In the genomic region with DNA sequence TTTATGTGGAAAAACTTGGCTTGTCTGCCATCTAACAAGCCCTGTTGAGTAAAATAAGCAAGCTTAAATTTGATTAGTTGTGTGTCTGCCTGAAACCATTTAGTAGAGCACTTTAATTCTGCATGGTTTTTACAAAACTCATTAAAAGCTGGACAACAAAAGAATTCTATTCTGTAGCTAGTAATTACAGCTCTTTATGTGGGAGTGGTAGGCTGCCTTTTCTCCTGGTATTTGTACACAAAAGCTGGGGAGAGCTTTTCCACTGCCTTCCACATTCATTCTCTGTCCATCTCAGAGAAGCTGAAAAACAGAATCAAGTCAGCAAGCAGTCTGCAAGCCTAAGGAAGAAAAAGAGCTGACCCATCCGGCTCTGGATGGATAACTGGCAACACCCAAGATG, we compare ENCODE assay signal across 1 cellular context.
TF ChIP-seq lines count a peak whose summit lies in the region.

No MANE protein-coding gene starts in this region.

TF ChIP-seq in K562, 482 proteins besides CTCF, POLR2A, EP300 and RAD21 (continued from another document):
- no peak for TF ChIP-seq TFE3 (CRISPR knock-in tag; IDR thresholded peaks at IDR 0.05)
- no peak for TF ChIP-seq ZKSCAN8 (CRISPR knock-in tag; IDR thresholded peaks at IDR 0.05)
- TF ChIP-seq, protein P1, sequence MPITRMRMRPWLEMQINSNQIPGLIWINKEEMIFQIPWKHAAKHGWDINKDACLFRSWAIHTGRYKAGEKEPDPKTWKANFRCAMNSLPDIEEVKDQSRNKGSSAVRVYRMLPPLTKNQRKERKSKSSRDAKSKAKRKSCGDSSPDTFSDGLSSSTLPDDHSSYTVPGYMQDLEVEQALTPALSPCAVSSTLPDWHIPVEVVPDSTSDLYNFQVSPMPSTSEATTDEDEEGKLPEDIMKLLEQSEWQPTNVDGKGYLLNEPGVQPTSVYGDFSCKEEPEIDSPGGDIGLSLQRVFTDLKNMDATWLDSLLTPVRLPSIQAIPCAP (CRISPR knock-in tag; IDR thresholded peaks at IDR 0.05; ENCODE audit: borderline replicate concordance) = no peak
- no peak for TF ChIP-seq ZNF384 (IDR thresholded peaks at IDR 0.05; ENCODE audit: low read depth, low read length)
- TF ChIP-seq, protein P2, sequence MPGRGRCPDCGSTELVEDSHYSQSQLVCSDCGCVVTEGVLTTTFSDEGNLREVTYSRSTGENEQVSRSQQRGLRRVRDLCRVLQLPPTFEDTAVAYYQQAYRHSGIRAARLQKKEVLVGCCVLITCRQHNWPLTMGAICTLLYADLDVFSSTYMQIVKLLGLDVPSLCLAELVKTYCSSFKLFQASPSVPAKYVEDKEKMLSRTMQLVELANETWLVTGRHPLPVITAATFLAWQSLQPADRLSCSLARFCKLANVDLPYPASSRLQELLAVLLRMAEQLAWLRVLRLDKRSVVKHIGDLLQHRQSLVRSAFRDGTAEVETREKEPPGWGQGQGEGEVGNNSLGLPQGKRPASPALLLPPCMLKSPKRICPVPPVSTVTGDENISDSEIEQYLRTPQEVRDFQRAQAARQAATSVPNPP (IDR thresholded peaks at IDR 0.05; ENCODE audit: borderline replicate concordance, insufficient read depth, insufficient read length) = no peak
- TF ChIP-seq FOXM1 (IDR thresholded peaks at IDR 0.05; ENCODE audit: low read depth) = no peak
- TF ChIP-seq FOXM1 (CRISPR knock-in tag; IDR thresholded peaks at IDR 0.05; ENCODE audit: low read depth) = no peak
- TF ChIP-seq NR3C1 (CRISPR knock-in tag; IDR thresholded peaks at IDR 0.05) = no peak
- TF ChIP-seq HEY1 (CRISPR knock-in tag; IDR thresholded peaks at IDR 0.05; ENCODE audit: borderline replicate concordance) = no peak
- no peak for TF ChIP-seq CREB5 (CRISPR knock-in tag; IDR thresholded peaks at IDR 0.05)
- TF ChIP-seq CBX5 (IDR thresholded peaks at IDR 0.05; ENCODE audit: borderline replicate concordance, low read depth) = no peak
- no peak for TF ChIP-seq JUN (IDR thresholded peaks at IDR 0.05; ENCODE audit: borderline replicate concordance, low read depth, low read length)
- TF ChIP-seq JUN (CRISPR knock-in tag; IDR thresholded peaks at IDR 0.05; ENCODE audit: borderline replicate concordance) = no peak
- TF ChIP-seq, protein P3, sequence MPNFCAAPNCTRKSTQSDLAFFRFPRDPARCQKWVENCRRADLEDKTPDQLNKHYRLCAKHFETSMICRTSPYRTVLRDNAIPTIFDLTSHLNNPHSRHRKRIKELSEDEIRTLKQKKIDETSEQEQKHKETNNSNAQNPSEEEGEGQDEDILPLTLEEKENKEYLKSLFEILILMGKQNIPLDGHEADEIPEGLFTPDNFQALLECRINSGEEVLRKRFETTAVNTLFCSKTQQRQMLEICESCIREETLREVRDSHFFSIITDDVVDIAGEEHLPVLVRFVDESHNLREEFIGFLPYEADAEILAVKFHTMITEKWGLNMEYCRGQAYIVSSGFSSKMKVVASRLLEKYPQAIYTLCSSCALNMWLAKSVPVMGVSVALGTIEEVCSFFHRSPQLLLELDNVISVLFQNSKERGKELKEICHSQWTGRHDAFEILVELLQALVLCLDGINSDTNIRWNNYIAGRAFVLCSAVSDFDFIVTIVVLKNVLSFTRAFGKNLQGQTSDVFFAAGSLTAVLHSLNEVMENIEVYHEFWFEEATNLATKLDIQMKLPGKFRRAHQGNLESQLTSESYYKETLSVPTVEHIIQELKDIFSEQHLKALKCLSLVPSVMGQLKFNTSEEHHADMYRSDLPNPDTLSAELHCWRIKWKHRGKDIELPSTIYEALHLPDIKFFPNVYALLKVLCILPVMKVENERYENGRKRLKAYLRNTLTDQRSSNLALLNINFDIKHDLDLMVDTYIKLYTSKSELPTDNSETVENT (CRISPR knock-in tag; IDR thresholded peaks at IDR 0.05) = no peak
- no peak for TF ChIP-seq U2AF2 (optimal IDR thresholded peaks at IDR 0.05; ENCODE audit: low read depth, low read length)
- TF ChIP-seq DEAF1 (CRISPR knock-in tag; IDR thresholded peaks at IDR 0.05) = no peak
